ENCODE assay signal across 16 cellular contexts in the genomic region with DNA sequence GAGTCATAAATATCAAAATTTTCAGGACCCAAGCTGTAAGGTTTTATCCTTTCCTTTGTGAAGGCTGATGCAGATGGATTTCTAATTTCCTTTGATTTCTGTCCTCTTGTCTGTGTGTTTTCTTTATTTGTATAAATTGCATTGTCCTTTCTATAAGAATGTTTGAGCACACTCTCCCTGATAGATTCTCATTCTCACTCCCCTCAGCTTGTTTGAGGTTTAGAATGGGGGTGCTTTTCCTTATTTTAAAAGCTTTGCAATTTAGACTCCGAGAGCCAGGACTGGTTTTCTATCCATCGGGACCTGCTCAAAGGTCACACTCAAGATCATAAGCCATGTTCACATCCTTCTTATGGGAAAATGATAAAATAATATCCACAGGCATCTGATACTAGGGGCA.
DNase-seq lines count a peak whose midpoint lies in the region; TF ChIP-seq lines count a peak whose summit lies in the region.
"Had no signal": no experiment of that assay in that cellular context is flagged by ENCODE, and none has a peak within 500 bp of the region (broad histone marks: within the 10 kb centered on the region; RNA-seq: fewer than 3 reads in every experiment).

No MANE protein-coding gene starts in this region.

- 88 to 100% methylated on average over 1 to 2 of the region's 2 CpGs for WGBS in endodermal cell (ENCODE audit: insufficient coverage in 1 of 2, insufficient read length in 1 of 2), 2 experiments

- DNase-seq in endodermal cell: no peak
- peak; percentile 73 for DNase-seq in superior temporal gyrus (ENCODE audit: extremely low spot score)
- DNase-seq in CD4-positive, alpha-beta memory T cell: no peak
- no peak for DNase-seq in foreskin melanocyte
- DNase-seq in glutamatergic neuron: no peak
- DNase-seq in HPDE6-E6E7 (ENCODE audit: extremely low spot score): no peak
- DNase-seq: CD8-positive, alpha-beta memory T cell; DMS79; HCEC 1CT; NCI-H1105; NCI-H2081; NCI-H510A; NCI-H774 had no signal

- no peak overlapping the region for H3K4me3 ChIP-seq in endodermal cell (ENCODE audit: low read length)
- peak overlapping the region; percentile 58 for H3K4me3 ChIP-seq in neural cell (ENCODE audit: low read length)
- H3K4me3 ChIP-seq in CD4-positive, alpha-beta memory T cell (ENCODE audit: low read length in 2 of 2): no peak overlapping the region
- H3K4me3 ChIP-seq: BLaER1 treated with 17β-estradiol and CSF1 and Interleukin-3, amounts not matched to agents 10 nM and 100 nM had no signal

- H3K36me3 Mint-ChIP-seq in endodermal cell (ENCODE audit: low read depth) (no peaks in the 10 kb centered on the region), glutamatergic neuron (ENCODE audit: unreplicated experiment) (no peaks in the 10 kb centered on the region)
- H3K36me3 Mint-ChIP-seq in CD4-positive, alpha-beta memory T cell: no peaks in the 10 kb centered on the region
- H3K36me3 Mint-ChIP-seq: CD8-positive, alpha-beta memory T cell had no signal

- H3K4me2 ChIP-seq in neural cell (ENCODE audit: low read length): peak overlapping the region; percentile 63
- H3K4me2 ChIP-seq: BLaER1 treated with 17β-estradiol and CSF1 and Interleukin-3, amounts not matched to agents 10 nM and 100 nM had no signal

- H3K79me2 ChIP-seq in neural cell (replicated peaks; ENCODE audit: insufficient read depth, low read length): peaks cover 79% of the 10 kb centered on the region

- H3K36me3 ChIP-seq in endodermal cell (ENCODE audit: control insufficient read depth, insufficient read depth, low read length) (no peaks in the 10 kb centered on the region), neural cell (ENCODE audit: insufficient read depth, low read length) (no peaks in the 10 kb centered on the region)
- no peaks in the 10 kb centered on the region for H3K36me3 ChIP-seq in CD4-positive, alpha-beta memory T cell (ENCODE audit: insufficient read depth, low read length)
- H3K36me3 ChIP-seq: BLaER1 treated with 17β-estradiol and CSF1 and Interleukin-3, amounts not matched to agents 10 nM and 100 nM had no signal

- TF ChIP-seq CTCF in endodermal cell (conservative IDR thresholded peaks at IDR 0.05): no peak
- no peak for TF ChIP-seq CTCF in neural cell (IDR thresholded peaks at IDR 0.05; ENCODE audit: poor library complexity, severe bottlenecking)
- TF ChIP-seq CTCF in glutamatergic neuron (IDR thresholded peaks at IDR 0.05; ENCODE audit: partially characterized antibody, unreplicated experiment): no peak

- H3K4me1 Mint-ChIP-seq in endodermal cell (peaks cover 41% of the 10 kb centered on the region), glutamatergic neuron (ENCODE audit: low read depth, unreplicated experiment) (peaks cover 24% of the 10 kb centered on the region)
- peaks cover 0 to 2% (median 0%) of the 10 kb centered on the region in 4 donors for H3K4me1 Mint-ChIP-seq in CD4-positive, alpha-beta memory T cell

- no peak for TF ChIP-seq EP300 in neural cell (conservative IDR thresholded peaks at IDR 0.05; ENCODE audit: poor library complexity, severe bottlenecking)

- intact Hi-C loops in CD4-positive, alpha-beta memory T cell (cut with micrococcal nuclease): no loop called here

- H3K27me3 Mint-ChIP-seq in endodermal cell (ENCODE audit: insufficient read depth) (peaks cover 64% of the 10 kb centered on the region), glutamatergic neuron (ENCODE audit: unreplicated experiment) (peaks cover 6% of the 10 kb centered on the region)
- peaks cover 11% of the 10 kb centered on the region in 2 donors for H3K27me3 Mint-ChIP-seq in CD4-positive, alpha-beta memory T cell

- no peaks in the 10 kb centered on the region for H3K9me3 ChIP-seq in endodermal cell (ENCODE audit: control insufficient read depth, low read length)
- H3K9me3 ChIP-seq in neural cell (ENCODE audit: low read length): no peaks in the 10 kb centered on the region
- H3K9me3 ChIP-seq in CD4-positive, alpha-beta memory T cell (ENCODE audit: control insufficient read depth in 1 of 2, low read length in 2 of 2): no peaks in the 10 kb centered on the region
- H3K9me3 ChIP-seq: BLaER1 treated with 17β-estradiol and CSF1 and Interleukin-3, amounts not matched to agents 10 nM and 100 nM had no signal

- H3K4me3 Mint-ChIP-seq in endodermal cell (no peak overlapping the region), glutamatergic neuron (ENCODE audit: unreplicated experiment) (no peak overlapping the region)
- H3K4me3 Mint-ChIP-seq in CD4-positive, alpha-beta memory T cell: no peak overlapping the region
- H3K4me3 Mint-ChIP-seq: CD8-positive, alpha-beta memory T cell had no signal

- H2AFZ ChIP-seq in neural cell (ENCODE audit: low read depth, low read length): peak overlapping the region; percentile 14

- H3K9ac ChIP-seq in endodermal cell (ENCODE audit: extremely low read depth, low read length, poor library complexity, severe bottlenecking) (no peak overlapping the region), neural cell (ENCODE audit: low read length) (peak overlapping the region; percentile 66)
- H3K9ac ChIP-seq: BLaER1 treated with 17β-estradiol and CSF1 and Interleukin-3, amounts not matched to agents 10 nM and 100 nM had no signal

- H3K9me2 ChIP-seq in neural cell (ENCODE audit: insufficient read depth, low read length): no peaks in the 10 kb centered on the region

- no peaks in the 10 kb centered on the region for H3K4me1 ChIP-seq in endodermal cell (ENCODE audit: control insufficient read depth, insufficient read depth, low read length)
- H3K4me1 ChIP-seq in CD4-positive, alpha-beta memory T cell (ENCODE audit: insufficient read depth, low read length): no peaks in the 10 kb centered on the region
- H3K4me1 ChIP-seq: BLaER1 treated with 17β-estradiol and CSF1 and Interleukin-3, amounts not matched to agents 10 nM and 100 nM had no signal

- peaks cover 14% of the 10 kb centered on the region for H3F3A ChIP-seq in neural cell (ENCODE audit: insufficient read depth, low read length, poor library complexity, severe bottlenecking)

- peaks cover 92% of the 10 kb centered on the region for H3K27me3 ChIP-seq in endodermal cell (ENCODE audit: control insufficient read depth, insufficient read depth, low read length, poor library complexity, severe bottlenecking)
- H3K27me3 ChIP-seq in neural cell (ENCODE audit: insufficient read depth, low read depth, low read length): no peaks in the 10 kb centered on the region
- no peaks in the 10 kb centered on the region for H3K27me3 ChIP-seq in CD4-positive, alpha-beta memory T cell (ENCODE audit: insufficient read depth, low read length)
- H3K27me3 ChIP-seq: BLaER1 treated with 17β-estradiol and CSF1 and Interleukin-3, amounts not matched to agents 10 nM and 100 nM had no signal

- no peaks in the 10 kb centered on the region for H4K20me1 ChIP-seq in neural cell (ENCODE audit: insufficient read depth)
- H4K20me1 ChIP-seq: BLaER1 treated with 17β-estradiol and CSF1 and Interleukin-3, amounts not matched to agents 10 nM and 100 nM had no signal

- POLR2A ChIA-PET in CD4-positive, alpha-beta memory T cell (lab: Charles Lee; ENCODE audit: partially characterized antibody): no interaction called here

- H3K9me3 Mint-ChIP-seq in endodermal cell (no peaks in the 10 kb centered on the region), glutamatergic neuron (ENCODE audit: unreplicated experiment) (no peaks in the 10 kb centered on the region)
- H3K9me3 Mint-ChIP-seq in CD4-positive, alpha-beta memory T cell: peaks cover 0 to under 1% (median 0%) of the 10 kb centered on the region in 8 donors
- H3K9me3 Mint-ChIP-seq: CD8-positive, alpha-beta memory T cell had no signal

- H3K27ac ChIP-seq in angular gyrus (ENCODE audit: low read depth, low read length) (peak overlapping the region; percentile 69), endodermal cell (ENCODE audit: low read depth, low read length) (peak overlapping the region; percentile 100), neural cell (ENCODE audit: low read length) (peak overlapping the region; percentile 81)
- H3K27ac ChIP-seq in CD4-positive, alpha-beta memory T cell (ENCODE audit: low read depth, low read length): no peak overlapping the region
- H3K27ac ChIP-seq: BLaER1 treated with 17β-estradiol and CSF1 and Interleukin-3, amounts not matched to agents 10 nM and 100 nM had no signal

- CTCF ChIA-PET in CD4-positive, alpha-beta memory T cell (lab: Charles Lee; ENCODE audit: partially characterized antibody): interaction anchor here (1.5 kb wide), 1 partner anchor 51 kb away, joined by 3 read pairs; no protein-coding TSS in a partner anchor

- H3K27ac Mint-ChIP-seq in endodermal cell: no peak overlapping the region
- H3K27ac Mint-ChIP-seq in CD4-positive, alpha-beta memory T cell: no peak overlapping the region
- H3K27ac Mint-ChIP-seq in glutamatergic neuron (ENCODE audit: unreplicated experiment): no peak overlapping the region
- H3K27ac Mint-ChIP-seq: CD8-positive, alpha-beta memory T cell had no signal

- TF ChIP-seq RAD21 in neural cell (conservative IDR thresholded peaks at IDR 0.05): no peak

TF ChIP-seq in neural cell, 6 proteins besides CTCF, POLR2A, EP300 and RAD21 (continues in another document):
- TF ChIP-seq, protein P1, sequence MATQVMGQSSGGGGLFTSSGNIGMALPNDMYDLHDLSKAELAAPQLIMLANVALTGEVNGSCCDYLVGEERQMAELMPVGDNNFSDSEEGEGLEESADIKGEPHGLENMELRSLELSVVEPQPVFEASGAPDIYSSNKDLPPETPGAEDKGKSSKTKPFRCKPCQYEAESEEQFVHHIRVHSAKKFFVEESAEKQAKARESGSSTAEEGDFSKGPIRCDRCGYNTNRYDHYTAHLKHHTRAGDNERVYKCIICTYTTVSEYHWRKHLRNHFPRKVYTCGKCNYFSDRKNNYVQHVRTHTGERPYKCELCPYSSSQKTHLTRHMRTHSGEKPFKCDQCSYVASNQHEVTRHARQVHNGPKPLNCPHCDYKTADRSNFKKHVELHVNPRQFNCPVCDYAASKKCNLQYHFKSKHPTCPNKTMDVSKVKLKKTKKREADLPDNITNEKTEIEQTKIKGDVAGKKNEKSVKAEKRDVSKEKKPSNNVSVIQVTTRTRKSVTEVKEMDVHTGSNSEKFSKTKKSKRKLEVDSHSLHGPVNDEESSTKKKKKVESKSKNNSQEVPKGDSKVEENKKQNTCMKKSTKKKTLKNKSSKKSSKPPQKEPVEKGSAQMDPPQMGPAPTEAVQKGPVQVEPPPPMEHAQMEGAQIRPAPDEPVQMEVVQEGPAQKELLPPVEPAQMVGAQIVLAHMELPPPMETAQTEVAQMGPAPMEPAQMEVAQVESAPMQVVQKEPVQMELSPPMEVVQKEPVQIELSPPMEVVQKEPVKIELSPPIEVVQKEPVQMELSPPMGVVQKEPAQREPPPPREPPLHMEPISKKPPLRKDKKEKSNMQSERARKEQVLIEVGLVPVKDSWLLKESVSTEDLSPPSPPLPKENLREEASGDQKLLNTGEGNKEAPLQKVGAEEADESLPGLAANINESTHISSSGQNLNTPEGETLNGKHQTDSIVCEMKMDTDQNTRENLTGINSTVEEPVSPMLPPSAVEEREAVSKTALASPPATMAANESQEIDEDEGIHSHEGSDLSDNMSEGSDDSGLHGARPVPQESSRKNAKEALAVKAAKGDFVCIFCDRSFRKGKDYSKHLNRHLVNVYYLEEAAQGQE (IDR thresholded peaks at IDR 0.05; ENCODE audit: borderline replicate concordance): no peak
- TF ChIP-seq TAF1 (IDR thresholded peaks at IDR 0.05; ENCODE audit: low read depth) (no peak), POLR2AphosphoS5 (IDR thresholded peaks at IDR 0.05) (no peak), MXI1 (conservative IDR thresholded peaks at IDR 0.05; ENCODE audit: poor library complexity, severe bottlenecking) (no peak)
